ENCODE assay signal across 8 cellular contexts in the genomic region with DNA sequence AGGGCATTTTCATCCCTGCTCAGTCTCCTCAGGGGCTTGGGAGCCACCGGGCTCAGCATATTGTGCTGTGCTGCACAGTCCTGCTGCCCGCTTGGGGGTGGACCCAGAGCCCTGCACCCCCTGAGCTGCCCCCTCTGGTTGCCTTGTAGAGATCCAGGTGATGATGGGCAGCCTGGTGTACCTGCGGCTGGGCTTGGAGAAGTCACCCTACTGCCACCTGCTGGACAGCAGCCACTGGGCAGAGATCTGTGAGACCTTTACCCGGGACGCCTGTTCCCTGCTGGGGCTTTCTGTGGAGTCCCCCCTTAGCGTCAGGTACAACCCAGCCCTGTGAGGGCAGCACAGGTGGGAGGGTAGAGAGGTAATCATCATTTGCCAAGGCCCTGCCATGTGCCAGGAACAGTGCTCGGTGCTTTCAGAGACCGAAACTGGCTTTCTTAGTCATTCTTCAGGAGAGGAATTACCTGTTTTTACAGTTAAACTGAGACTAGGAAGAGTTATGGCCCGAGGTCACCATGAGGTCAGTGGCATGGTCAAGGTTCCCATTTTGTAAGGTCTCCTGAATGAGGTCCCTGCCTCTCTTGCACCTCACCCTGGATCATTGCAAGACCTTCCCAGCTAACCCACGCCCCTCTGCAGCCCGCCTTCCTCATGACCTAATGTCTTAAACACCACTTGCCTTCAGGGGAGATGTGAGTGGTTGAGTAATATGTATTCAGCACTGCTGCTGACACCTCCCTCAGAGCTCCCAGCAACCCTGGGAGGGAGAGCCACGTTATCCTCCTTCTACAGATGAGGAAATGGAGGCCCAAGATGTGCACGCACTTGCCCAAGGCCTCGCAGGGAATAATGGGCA. TPM values are rescaled to one million over a fixed set of nuclear protein-coding genes. Genes with fewer than 3 reads are reported as not detected.
DNase-seq lines count a peak whose midpoint lies in the region; ATAC-seq and TF ChIP-seq lines count a peak whose summit lies in the region.

No MANE protein-coding gene starts in this region.

- intact Hi-C loops in dorsolateral prefrontal cortex (cut with DNase I), result loop anchor here in 1 of 2 donors (5.0 kb wide), 1 partner anchor 69 kb away; no protein-coding TSS in a partner anchor
- intact Hi-C loops in naive thymus-derived CD4-positive, alpha-beta T cell (cut with micrococcal nuclease), result loop anchor here (1.0 kb wide), 3 partner anchors 18 to 70 kb away; no protein-coding TSS in a partner anchor

- H3K4me1 Mint-ChIP-seq in activated CD4-positive, alpha-beta T cell treated with anti-CD3 and anti-CD28 coated beads, Interleukin-2, amount 10 ng/mL, durations not matched to agents 7 days and 5 days, result peaks cover 27% of the 10 kb centered on the region
- peaks cover 4 to 28% (median 13%) of the 10 kb centered on the region in 7 donors for H3K4me1 Mint-ChIP-seq in naive thymus-derived CD4-positive, alpha-beta T cell

- H3K9me3 ChIP-seq in naive thymus-derived CD4-positive, alpha-beta T cell (ENCODE audit: control insufficient read depth in 2 of 3, low read length in 3 of 3), result no peaks in the 10 kb centered on the region

- peaks cover 0 to 90% (median 28%) of the 10 kb centered on the region in 3 experiments for H3K36me3 ChIP-seq in naive thymus-derived CD4-positive, alpha-beta T cell (ENCODE audit: control insufficient read depth in 2 of 3, insufficient read depth in 3 of 3, low read length in 3 of 3)

- H3K4me1 ChIP-seq in naive thymus-derived CD4-positive, alpha-beta T cell (ENCODE audit: control insufficient read depth in 2 of 2, insufficient read depth in 2 of 2, low read length in 2 of 2), result no peaks in the 10 kb centered on the region

- DNase-seq in G401 (ENCODE audit: low spot score), result peak; percentile 71
- peak; percentile 65 for DNase-seq in NCI-H2227 (lab: John Stamatoyannopoulos, UW; ENCODE audit: unreplicated experiment)
- peak; percentile 77 for DNase-seq in activated CD4-positive, alpha-beta T cell treated with anti-CD3 and anti-CD28 coated beads, Interleukin-2, amount 10 ng/mL, durations not matched to agents 7 days and 5 days
- peak in 6 of 10 donors; percentile 45 to 68 (median 61) for DNase-seq in dorsolateral prefrontal cortex
- DNase-seq in naive thymus-derived CD4-positive, alpha-beta T cell, result peak; percentile 51 to 76 (median 68)
- peak; percentile 78 for DNase-seq in stimulated activated naive CD8-positive, alpha-beta T cell treated with anti-CD3 and anti-CD28 coated beads, Interleukin-15, Interleukin-2, amounts not matched to agents 100 U/mL and 50 U/mL, for 24 hours

- H3K27me3 ChIP-seq in dorsolateral prefrontal cortex, result no peaks in the 10 kb centered on the region
- H3K27me3 ChIP-seq in naive thymus-derived CD4-positive, alpha-beta T cell (ENCODE audit: control insufficient read depth in 2 of 2, insufficient read depth in 2 of 2, low read length in 2 of 2), result no peaks in the 10 kb centered on the region

- H3K9me3 Mint-ChIP-seq in activated CD4-positive, alpha-beta T cell treated with anti-CD3 and anti-CD28 coated beads, Interleukin-2, amount 10 ng/mL, durations not matched to agents 7 days and 5 days, result no peaks in the 10 kb centered on the region
- no peaks in the 10 kb centered on the region for H3K9me3 Mint-ChIP-seq in naive thymus-derived CD4-positive, alpha-beta T cell

- ATAC-seq in HG02623 (IDR thresholded peaks at IDR 0.05; ENCODE audit: unreplicated experiment) (peak; percentile 67), GM19324 (IDR thresholded peaks at IDR 0.05; ENCODE audit: low FRiP score, unreplicated experiment) (no peak)
- ATAC-seq in naive thymus-derived CD4-positive, alpha-beta T cell, result peak; percentile 90
- peak; percentile 60 for ATAC-seq in stimulated activated naive CD8-positive, alpha-beta T cell treated with anti-CD3 and anti-CD28 coated beads, Interleukin-15, Interleukin-2, amounts not matched to agents 100 U/mL and 50 U/mL, for 24 hours

- H3K27ac Mint-ChIP-seq in activated CD4-positive, alpha-beta T cell treated with anti-CD3 and anti-CD28 coated beads, Interleukin-2, amount 10 ng/mL, durations not matched to agents 7 days and 5 days, result no peak overlapping the region
- H3K27ac Mint-ChIP-seq in naive thymus-derived CD4-positive, alpha-beta T cell, result peak overlapping the region in 4 of 9 donors; percentile 6 to 68 (median 51)

- no peaks in the 10 kb centered on the region for H3K27me3 Mint-ChIP-seq in activated CD4-positive, alpha-beta T cell treated with anti-CD3 and anti-CD28 coated beads, Interleukin-2, amount 10 ng/mL, durations not matched to agents 7 days and 5 days
- no peaks in the 10 kb centered on the region for H3K27me3 Mint-ChIP-seq in naive thymus-derived CD4-positive, alpha-beta T cell

- H3K4me3 ChIP-seq in dorsolateral prefrontal cortex, result no peak overlapping the region
- H3K4me3 ChIP-seq in naive thymus-derived CD4-positive, alpha-beta T cell (ENCODE audit: low read length), result no peak overlapping the region

- no peak overlapping the region for H3K4me3 Mint-ChIP-seq in activated CD4-positive, alpha-beta T cell treated with anti-CD3 and anti-CD28 coated beads, Interleukin-2, amount 10 ng/mL, durations not matched to agents 7 days and 5 days
- H3K4me3 Mint-ChIP-seq in naive thymus-derived CD4-positive, alpha-beta T cell, result no peak overlapping the region

- no peak overlapping the region for H3K27ac ChIP-seq in dorsolateral prefrontal cortex
- no peak overlapping the region for H3K27ac ChIP-seq in naive thymus-derived CD4-positive, alpha-beta T cell (ENCODE audit: low read depth, low read length)

- CTCF ChIA-PET in activated CD4-positive, alpha-beta T cell treated with anti-CD3 and anti-CD28 coated beads, Interleukin-2, amount 10 ng/mL, durations not matched to agents 7 days and 5 days (lab: Charles Lee), result interaction anchor here (0.9 to 4.1 kb wide), 8 partner anchors 10 to 71 kb away, joined by 3 to 22 read pairs (median 6); no protein-coding TSS in a partner anchor
- CTCF ChIA-PET in naive thymus-derived CD4-positive, alpha-beta T cell (lab: Charles Lee), result interaction anchor here (0.6 to 11.5 kb wide), 8 partner anchors 10 to 71 kb away, joined by 3 to 117 read pairs (median 3); no protein-coding TSS in a partner anchor

- POLR2A ChIA-PET in activated CD4-positive, alpha-beta T cell treated with anti-CD3 and anti-CD28 coated beads, Interleukin-2, amount 10 ng/mL, durations not matched to agents 7 days and 5 days (lab: Charles Lee), result no interaction called here
- POLR2A ChIA-PET in naive thymus-derived CD4-positive, alpha-beta T cell (lab: Charles Lee), result interaction anchor here (0.6 to 3.9 kb wide), 5 partner anchors 16 to 71 kb away, joined by 3 to 14 read pairs (median 3); no protein-coding TSS in a partner anchor

- in situ Hi-C loops in G401 (cut with HindIII; ENCODE audit: low sequenced_read_pairs), result no loop called here

- peaks cover 43% of the 10 kb centered on the region for H3K36me3 Mint-ChIP-seq in activated CD4-positive, alpha-beta T cell treated with anti-CD3 and anti-CD28 coated beads, Interleukin-2, amount 10 ng/mL, durations not matched to agents 7 days and 5 days (ENCODE audit: low read depth)
- peaks cover 0 to 30% (median 16%) of the 10 kb centered on the region in 5 donors for H3K36me3 Mint-ChIP-seq in naive thymus-derived CD4-positive, alpha-beta T cell

- TF ChIP-seq CTCF in dorsolateral prefrontal cortex (IDR thresholded peaks at IDR 0.05 in 54 of 56, conservative IDR thresholded peaks at IDR 0.05 in 2 of 56; ENCODE audit: low read depth in 1 of 56, partially characterized antibody in 56 of 56), result peak in 55 of 56 donors; percentile 28 to 74 (median 58)

RNA-seq across cellular contexts. Expression of a gene that starts 7.5 kb away (rescaled TPM):
- total RNA-seq in G401 (2014; rRNA removed; shearing (Covaris generic)), result 280 and 288 TPM in 2 replicates
- 100 to 1,000 TPM; 145 TPM for total RNA-seq in activated CD4-positive, alpha-beta T cell treated with anti-CD3 and anti-CD28 coated beads, Interleukin-2, amount 10 ng/mL, durations not matched to agents 7 days and 5 days
- total RNA-seq in dorsolateral prefrontal cortex, result 100 to 1,000 TPM in 35 of 120 experiments, 10 to 100 TPM in 85; 65.7 to 132 (median 91.9) TPM
- total RNA-seq in naive thymus-derived CD4-positive, alpha-beta T cell, result 100 to 1,000 TPM in 1 of 5 experiments, 10 to 100 TPM in 4; 50.5 to 149 (median 70.5) TPM
- polyA plus RNA-seq in naive thymus-derived CD4-positive, alpha-beta T cell, result 100 to 1,000 TPM; 226 to 231 TPM

RNA-seq across cellular contexts. Expression of a gene that starts 15.4 kb away (rescaled TPM):
- total RNA-seq in G401 (2014; rRNA removed; shearing (Covaris generic)), result 40.5 and 46.0 TPM in 2 replicates
- 10 to 100 TPM; 21.4 to 22.7 TPM for total RNA-seq in activated CD4-positive, alpha-beta T cell treated with anti-CD3 and anti-CD28 coated beads, Interleukin-2, amount 10 ng/mL, durations not matched to agents 7 days and 5 days
- 10 to 100 TPM; 30.6 to 55.2 (median 42.7) TPM for total RNA-seq in dorsolateral prefrontal cortex
- total RNA-seq in naive thymus-derived CD4-positive, alpha-beta T cell, result 10 to 100 TPM; 21.0 to 42.7 (median 23.3) TPM
- 10 to 100 TPM; 41.8 to 56.8 TPM for polyA plus RNA-seq in naive thymus-derived CD4-positive, alpha-beta T cell

RNA-seq across cellular contexts. Expression of a gene that starts 32.9 kb away (rescaled TPM):
- total RNA-seq in G401 (2014; rRNA removed; shearing (Covaris generic)), result 9.3 and 10.4 TPM in 2 replicates
- 1 to 10 TPM; 1.3 to 1.5 TPM for total RNA-seq in activated CD4-positive, alpha-beta T cell treated with anti-CD3 and anti-CD28 coated beads, Interleukin-2, amount 10 ng/mL, durations not matched to agents 7 days and 5 days
- total RNA-seq in dorsolateral prefrontal cortex, result 10 to 100 TPM in 30 of 120 experiments, 1 to 10 TPM in 90; 2.7 to 13.4 (median 8.4) TPM
- 1 to 10 TPM in 3 of 5 experiments, under 1 TPM in 2; 0.79 to 3.5 (median 2.1) TPM for total RNA-seq in naive thymus-derived CD4-positive, alpha-beta T cell
- polyA plus RNA-seq in naive thymus-derived CD4-positive, alpha-beta T cell, result 1 to 10 TPM in 1 of 2 donors, under 1 TPM in 1; 0.19 to 1.1 TPM

RNA-seq across cellular contexts. Expression of a gene that starts 41.0 kb away (rescaled TPM):
- 0.03 TPM in 1 of 2 replicates, not detected in the other for total RNA-seq in G401 (2014; rRNA removed; shearing (Covaris generic))
- total RNA-seq in activated CD4-positive, alpha-beta T cell treated with anti-CD3 and anti-CD28 coated beads, Interleukin-2, amount 10 ng/mL, durations not matched to agents 7 days and 5 days, result not detected
- total RNA-seq in dorsolateral prefrontal cortex, result under 1 TPM in 5 of 120 experiments, not detected in 115; 0.12 to 0.21 (median 0.16) TPM
- not detected for total RNA-seq in naive thymus-derived CD4-positive, alpha-beta T cell
- polyA plus RNA-seq in naive thymus-derived CD4-positive, alpha-beta T cell, result not detected

RNA-seq across cellular contexts. Expression of a gene that starts 58.1 kb away (rescaled TPM):
- total RNA-seq in G401 (2014; rRNA removed; shearing (Covaris generic)), result 160 and 197 TPM in 2 replicates
- total RNA-seq in activated CD4-positive, alpha-beta T cell treated with anti-CD3 and anti-CD28 coated beads, Interleukin-2, amount 10 ng/mL, durations not matched to agents 7 days and 5 days, result 100 to 1,000 TPM; 185 to 215 TPM
- total RNA-seq in dorsolateral prefrontal cortex, result 10 to 100 TPM; 27.5 to 66.1 (median 44.7) TPM
- total RNA-seq in naive thymus-derived CD4-positive, alpha-beta T cell, result 100 to 1,000 TPM in 1 of 5 experiments, 10 to 100 TPM in 4; 68.9 to 197 (median 82.6) TPM
- 10 to 100 TPM; 40.6 to 62.4 TPM for polyA plus RNA-seq in naive thymus-derived CD4-positive, alpha-beta T cell
